Comparison of ENCODE assay signal across 1 cellular context in genomic region chr11:36016263-36016662, GRCh38.
TF ChIP-seq lines count a peak whose summit lies in the region.

No MANE protein-coding gene starts in this region.

TF ChIP-seq in GM23338, 12 proteins besides CTCF, POLR2A, EP300 and RAD21 (continued from another document):
- TF ChIP-seq, protein P1, sequence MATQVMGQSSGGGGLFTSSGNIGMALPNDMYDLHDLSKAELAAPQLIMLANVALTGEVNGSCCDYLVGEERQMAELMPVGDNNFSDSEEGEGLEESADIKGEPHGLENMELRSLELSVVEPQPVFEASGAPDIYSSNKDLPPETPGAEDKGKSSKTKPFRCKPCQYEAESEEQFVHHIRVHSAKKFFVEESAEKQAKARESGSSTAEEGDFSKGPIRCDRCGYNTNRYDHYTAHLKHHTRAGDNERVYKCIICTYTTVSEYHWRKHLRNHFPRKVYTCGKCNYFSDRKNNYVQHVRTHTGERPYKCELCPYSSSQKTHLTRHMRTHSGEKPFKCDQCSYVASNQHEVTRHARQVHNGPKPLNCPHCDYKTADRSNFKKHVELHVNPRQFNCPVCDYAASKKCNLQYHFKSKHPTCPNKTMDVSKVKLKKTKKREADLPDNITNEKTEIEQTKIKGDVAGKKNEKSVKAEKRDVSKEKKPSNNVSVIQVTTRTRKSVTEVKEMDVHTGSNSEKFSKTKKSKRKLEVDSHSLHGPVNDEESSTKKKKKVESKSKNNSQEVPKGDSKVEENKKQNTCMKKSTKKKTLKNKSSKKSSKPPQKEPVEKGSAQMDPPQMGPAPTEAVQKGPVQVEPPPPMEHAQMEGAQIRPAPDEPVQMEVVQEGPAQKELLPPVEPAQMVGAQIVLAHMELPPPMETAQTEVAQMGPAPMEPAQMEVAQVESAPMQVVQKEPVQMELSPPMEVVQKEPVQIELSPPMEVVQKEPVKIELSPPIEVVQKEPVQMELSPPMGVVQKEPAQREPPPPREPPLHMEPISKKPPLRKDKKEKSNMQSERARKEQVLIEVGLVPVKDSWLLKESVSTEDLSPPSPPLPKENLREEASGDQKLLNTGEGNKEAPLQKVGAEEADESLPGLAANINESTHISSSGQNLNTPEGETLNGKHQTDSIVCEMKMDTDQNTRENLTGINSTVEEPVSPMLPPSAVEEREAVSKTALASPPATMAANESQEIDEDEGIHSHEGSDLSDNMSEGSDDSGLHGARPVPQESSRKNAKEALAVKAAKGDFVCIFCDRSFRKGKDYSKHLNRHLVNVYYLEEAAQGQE (IDR thresholded peaks at IDR 0.05; ENCODE audit: unreplicated experiment): no peak
